8 cellular contexts compared by ENCODE assay signal in genomic region chr2:137888845-137889244, GRCh38.
DNase-seq lines count a peak whose midpoint lies in the region; ATAC-seq lines count a peak whose summit lies in the region.

No MANE protein-coding gene starts in this region.

- DNase-seq in DMS53 (lab: John Stamatoyannopoulos, UW) (peak; percentile 61), KBM-7 (peak; percentile 33), UCSD-AML1 (lab: John Stamatoyannopoulos, UW; ENCODE audit: unreplicated experiment) (peak; percentile 16), kidney glomerular epithelial cell (lab: John Stamatoyannopoulos, UW) (peak; percentile 22), GOT3 (lab: John Stamatoyannopoulos, UW) (no peak)

- in situ Hi-C loops in KBM-7 (cut with MboI; ENCODE audit: low pct_unique_long_range_greater_than_20kb, low sequenced_read_pairs): no loop called here

- ATAC-seq in GM21786 (IDR thresholded peaks at IDR 0.05; ENCODE audit: unreplicated experiment): no peak
- no peak for ATAC-seq in GM21381 (IDR thresholded peaks at IDR 0.05; ENCODE audit: unreplicated experiment)
- ATAC-seq in GM19324 (IDR thresholded peaks at IDR 0.05; ENCODE audit: low FRiP score, unreplicated experiment): no peak
